ENCODE assay signal across 1 cellular context in the genomic region with DNA sequence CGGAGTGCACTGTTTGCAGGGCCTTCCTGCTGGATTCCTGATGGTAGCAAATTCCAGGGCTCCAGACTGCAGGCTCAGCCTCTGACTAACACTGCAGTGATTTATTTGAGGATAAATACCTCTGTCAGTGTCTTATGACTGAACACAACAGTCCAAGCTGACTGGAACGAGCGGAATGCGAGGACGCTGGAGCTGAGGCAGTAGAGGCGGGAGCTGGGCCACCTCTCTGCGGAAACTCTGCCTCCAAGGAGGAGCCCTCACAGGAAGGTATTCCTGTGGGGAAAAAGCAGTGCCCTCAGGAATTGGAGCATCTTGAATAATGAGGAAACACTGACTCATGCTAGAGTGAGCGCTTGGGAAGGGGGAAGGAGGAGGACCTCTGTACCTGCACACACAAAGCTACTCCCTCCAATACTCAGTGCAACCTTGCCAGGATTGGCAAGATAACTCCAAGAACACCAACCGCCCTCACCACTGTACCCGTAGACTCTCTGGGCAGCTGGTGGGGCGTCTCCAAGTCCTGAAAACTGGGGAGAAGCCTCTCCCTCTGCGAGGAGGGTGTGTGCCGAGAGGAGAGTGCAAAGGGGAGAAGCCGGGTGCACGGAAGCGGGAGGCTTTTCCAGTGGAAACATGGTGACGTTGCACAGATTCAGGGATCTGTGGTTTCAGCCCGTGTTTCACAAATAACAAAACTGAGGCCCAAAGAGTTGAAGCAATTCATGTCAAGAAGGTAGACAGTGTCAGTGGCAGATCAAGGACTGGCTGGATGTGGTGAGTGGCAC.
TF ChIP-seq lines count a peak whose summit lies in the region.

No MANE protein-coding gene starts in this region.

TF ChIP-seq in H1, 55 proteins besides CTCF, POLR2A, EP300 and RAD21:
- no peak for TF ChIP-seq YY1 (IDR thresholded peaks at IDR 0.05; ENCODE audit: low read depth, low read length)
- no peak for TF ChIP-seq SP2 (IDR thresholded peaks at IDR 0.05; ENCODE audit: low read length)
- TF ChIP-seq TEAD4 (IDR thresholded peaks at IDR 0.05; ENCODE audit: low read depth, low read length) = peak; percentile 80
- no peak for TF ChIP-seq SP1 (IDR thresholded peaks at IDR 0.05; ENCODE audit: low read depth, low read length)
- no peak for TF ChIP-seq KDM4A (IDR thresholded peaks at IDR 0.05; ENCODE audit: low read depth, low read length, severe bottlenecking)
